Comparison of ENCODE assay signal across 16 cellular contexts in genomic region chr7:94700926-94701554, GRCh38. TPM values are rescaled to one million over a fixed set of nuclear protein-coding genes. Genes with fewer than 3 reads are reported as not detected.
DNase-seq lines count a peak whose midpoint lies in the region; ATAC-seq, FAIRE-seq and TF ChIP-seq lines count a peak whose summit lies in the region.
"Had no signal": no experiment of that assay in that cellular context is flagged by ENCODE, and none has a peak within 500 bp of the region (broad histone marks: within the 10 kb centered on the region; RNA-seq: fewer than 3 reads in every experiment).

No MANE protein-coding gene starts in this region.

- H3K4me2 ChIP-seq in A549 (peak overlapping the region; percentile 16; the same call in 1 of the 3 replicates), mammary epithelial cell (ENCODE audit: insufficient read depth, low read depth, low read length) (peak overlapping the region; percentile 54), keratinocyte (ENCODE audit: control insufficient read depth, extremely low read depth, insufficient read depth, low read depth, low read length) (peak overlapping the region; percentile 17)

- no TSS peak for BruUV-seq in mammary epithelial cell (replicated peaks; lab: Mats Ljungman, UMichigan)

- H3K36me3 ChIP-seq in HUES64 (ENCODE audit: insufficient read depth, low read length) (no peaks in the 10 kb centered on the region), mammary epithelial cell (ENCODE audit: insufficient read depth, low read length) (no peaks in the 10 kb centered on the region), keratinocyte (ENCODE audit: control insufficient read depth in 2 of 2, extremely low read depth in 1 of 2, insufficient read depth in 2 of 2, low read length in 2 of 2) (no peaks in the 10 kb centered on the region)

- H3K27me3 ChIP-seq in HUES64 (ENCODE audit: insufficient read depth, low read length) = no peaks in the 10 kb centered on the region
- no peaks in the 10 kb centered on the region for H3K27me3 ChIP-seq in mammary epithelial cell (ENCODE audit: insufficient read depth, low read length)
- H3K27me3 ChIP-seq in keratinocyte (ENCODE audit: control insufficient read depth, extremely low read depth, insufficient read depth, low read length) = no peaks in the 10 kb centered on the region

- FAIRE-seq in A549 (lab: Jason Lieb, UNC) (no peak), keratinocyte (lab: Jason Lieb, UNC) (no peak)

- H3K27ac ChIP-seq in A549 (peak overlapping the region; percentile 11 to 29; a peak in 2 of 6 replicates), HUES64 (ENCODE audit: low read depth, low read length) (peak overlapping the region; percentile 50), mammary epithelial cell (ENCODE audit: insufficient read depth, low read depth, low read length) (peak overlapping the region; percentile 91), keratinocyte (ENCODE audit: control insufficient read depth, insufficient read depth, low read length) (peak overlapping the region; percentile 3)
- H3K27ac ChIP-seq: epithelial cell of prostate, VCaP had no signal

- H3K9me1 ChIP-seq in keratinocyte (ENCODE audit: control insufficient read depth, extremely low read depth, insufficient read depth, low read length) = no peaks in the 10 kb centered on the region

- H3K79me2 ChIP-seq in mammary epithelial cell (ENCODE audit: insufficient read depth, low read length) (no peaks in the 10 kb centered on the region), keratinocyte (ENCODE audit: control insufficient read depth, insufficient read depth, low read length) (no peaks in the 10 kb centered on the region)

- no peak for TF ChIP-seq EP300 in A549 (IDR thresholded peaks at IDR 0.05)

- POLR2A ChIA-PET in A549 (lab: Yijun Ruan, JAX) = no interaction called here

- DNase-seq in A549 (ENCODE audit: low read depth in 1 of 2, low spot score in 1 of 2) (no peak), mammary epithelial cell (peak; percentile 26), keratinocyte (ENCODE audit: low read depth, low spot score) (no peak), NCI-H748 treated with DMSO at 0.1 percent for 48 hours (lab: John Stamatoyannopoulos, UW) (no peak), activated T-cell treated with anti-CD3 and anti-CD28 coated beads for 4 hours (no peak), posterior vena cava (ENCODE audit: low spot score) (no peak), NCI-H345 (lab: John Stamatoyannopoulos, UW) (no peak)
- DNase-seq: activated CD8-positive, alpha-beta memory T cell treated with anti-CD3 and anti-CD28 coated beads, Interleukin-2, amount 10 ng/mL, durations not matched to agents 7 days and 5 days; central memory CD4-positive, alpha-beta T cell; hypothalamus; left ventricle myocardium superior; substantia nigra had no signal

- H3K9me3 ChIP-seq in A549 = no peaks in the 10 kb centered on the region
- H3K9me3 ChIP-seq in HUES64 (ENCODE audit: insufficient read depth, low read depth, low read length) = peaks cover 4% of the 10 kb centered on the region; the same call in 1 of the 2 replicates
- H3K9me3 ChIP-seq in mammary epithelial cell (replicated peaks; ENCODE audit: insufficient read depth, low read length) = no peaks in the 10 kb centered on the region
- H3K9me3 ChIP-seq in keratinocyte (ENCODE audit: control insufficient read depth, low read depth, low read length) = no peaks in the 10 kb centered on the region

- peak overlapping the region; percentile 86 for H2AFZ ChIP-seq in mammary epithelial cell (ENCODE audit: low read depth, low read length)
- peak overlapping the region; percentile 73 for H2AFZ ChIP-seq in keratinocyte (ENCODE audit: control insufficient read depth, low read length)

- H3K9ac ChIP-seq in HUES64 (ENCODE audit: low read depth, low read length) = peak overlapping the region; percentile 24; the same call in 1 of the 2 replicates
- peak overlapping the region; percentile 47 for H3K9ac ChIP-seq in mammary epithelial cell (ENCODE audit: insufficient read depth, low read length)
- H3K9ac ChIP-seq in keratinocyte (ENCODE audit: control insufficient read depth, extremely low read depth, insufficient read depth, low read length) = no peak overlapping the region

- TF ChIP-seq CTCF in A549 (IDR thresholded peaks at IDR 0.05) = no peak
- TF ChIP-seq CTCF in mammary epithelial cell (conservative IDR thresholded peaks at IDR 0.05 in 1 of 2, IDR thresholded peaks at IDR 0.05 in 1 of 2; ENCODE audit: extremely low read depth in 1 of 2, insufficient read depth in 1 of 2, low read depth in 1 of 2, low read length in 2 of 2) = no peak
- TF ChIP-seq CTCF in keratinocyte (optimal IDR thresholded peaks at IDR 0.05 in 1 of 3, IDR thresholded peaks at IDR 0.05 in 1 of 3, conservative IDR thresholded peaks at IDR 0.05 in 1 of 3; ENCODE audit: extremely low read depth in 1 of 3, insufficient read depth in 2 of 3, low read length in 3 of 3) = no peak

- TF ChIP-seq RAD21 in A549 (conservative IDR thresholded peaks at IDR 0.05 in 1 of 2, IDR thresholded peaks at IDR 0.05 in 1 of 2) = no peak

- no peak for ATAC-seq in A549
- ATAC-seq: activated CD8-positive, alpha-beta memory T cell treated with anti-CD3 and anti-CD28 coated beads, Interleukin-2, amount 10 ng/mL, durations not matched to agents 7 days and 5 days; activated naive CD4-positive, alpha-beta T cell treated with anti-CD3 and anti-CD28 coated beads, Interleukin-2, amount 50 U/mL, for 72 hours; left ventricle myocardium superior had no signal

- H3K4me3 ChIP-seq in A549 = no peak overlapping the region
- H3K4me3 ChIP-seq in HUES64 (ENCODE audit: low read length) = no peak overlapping the region
- no peak overlapping the region for H3K4me3 ChIP-seq in mammary epithelial cell (replicated peaks in 1 of 3; ENCODE audit: insufficient read depth in 1 of 3, low read depth in 2 of 3, low read length in 3 of 3)
- no peak overlapping the region for H3K4me3 ChIP-seq in keratinocyte (ENCODE audit: control insufficient read depth in 2 of 3, extremely low read depth in 1 of 3, insufficient read depth in 2 of 3, low read depth in 1 of 3, low read length in 3 of 3)

- intact Hi-C loops in mammary epithelial cell (cut with micrococcal nuclease) = no loop called here
- intact Hi-C loops in posterior vena cava (cut with DNase I) = no loop called here

- TF ChIP-seq POLR2A in A549 (IDR thresholded peaks at IDR 0.05; ENCODE audit: low read length) = no peak

- CTCF ChIA-PET in A549 (lab: Yijun Ruan, JAX) (no interaction called here), mammary epithelial cell (lab: Charles Lee; ENCODE audit: low non-redundant PET) (no interaction called here)

- no peaks in the 10 kb centered on the region for H4K20me1 ChIP-seq in mammary epithelial cell (ENCODE audit: insufficient read depth, low read length)
- no peaks in the 10 kb centered on the region for H4K20me1 ChIP-seq in keratinocyte (ENCODE audit: control insufficient read depth, extremely low read depth, insufficient read depth, low read length)

- H3K4me1 ChIP-seq in A549 (peaks cover 36% of the 10 kb centered on the region), HUES64 (ENCODE audit: insufficient read depth, low read length) (peaks cover 26% of the 10 kb centered on the region), mammary epithelial cell (ENCODE audit: insufficient read depth, low read length) (peaks cover 40% of the 10 kb centered on the region), keratinocyte (ENCODE audit: control insufficient read depth, extremely low read depth, insufficient read depth, low read length) (peaks cover 29% of the 10 kb centered on the region)

- in situ Hi-C loops in mammary epithelial cell (cut with MboI; ENCODE audit: low sequenced_read_pairs in 2 of 2) = no loop called here

- dilution Hi-C loops in mammary epithelial cell (cut with HindIII; ENCODE audit: low sequenced_read_pairs) = no loop called here
- dilution Hi-C loops in keratinocyte (cut with MboI; ENCODE audit: extremely low pct_ligation_motif_present, low sequenced_read_pairs) = no loop called here

TF ChIP-seq in A549, 52 proteins besides CTCF, POLR2A, EP300 and RAD21 (continues in another document):
- TF ChIP-seq HMGXB4 (CRISPR knock-in tag; IDR thresholded peaks at IDR 0.05; ENCODE audit: borderline replicate concordance) = no peak
- no peak for TF ChIP-seq MAZ (IDR thresholded peaks at IDR 0.05; ENCODE audit: borderline replicate concordance, low read depth, low read length)

RNA-seq across cellular contexts. Expression of gene SGCE, which starts 45.1 kb away (rescaled TPM):
- 97.2 and 121 TPM in 2 replicates for polyA plus RNA-seq in A549 (2011; rRNA removed)
- polyA plus RNA-seq in A549 (2012; cell fraction: cytosol; rRNA removed) = 32.3 and 36.8 TPM in 2 replicates
- polyA plus RNA-seq in A549 (2012; cell fraction: nucleus; rRNA removed) = 20.5 and 29.8 TPM in 2 replicates
- polyA plus RNA-seq in A549 (2017; fragmentation: RNase III; extraction: RNeasy Plus Mini Kit Qiagen cat#74134 plus additional on column Dnase treatment) = 59.4 to 61.5 TPM (median 60.1 TPM) in 3 replicates
- 54.0 and 71.5 TPM in 2 replicates for polyA minus RNA-seq in A549 (2011; rRNA and poly(A)+ RNA removed)
- polyA plus RNA-seq in HUES64 (2013, experiment 1 of 2) = 23.1 TPM
- polyA plus RNA-seq in HUES64 (2013, experiment 2 of 2) = 32.7 TPM
- 10 to 100 TPM; 61.3 to 74.7 TPM for total RNA-seq in mammary epithelial cell
- polyA plus RNA-seq in mammary epithelial cell = 37.1 TPM
- polyA minus RNA-seq in mammary epithelial cell = 20.8 TPM
- 4.3 to 10.5 TPM (median 7.9 TPM) in 3 replicates for polyA plus RNA-seq in keratinocyte
- polyA plus RNA-seq in keratinocyte (2011; ENCODE audit: low read depth) = 1.3 TPM
- 2.4 and 4.5 TPM in 2 replicates for polyA plus RNA-seq in keratinocyte (2011; cell fraction: cytosol; rRNA removed)
- 5.9 and 7.7 TPM in 2 replicates for polyA plus RNA-seq in keratinocyte (2011; cell fraction: nucleus; rRNA removed)
- polyA plus RNA-seq in keratinocyte (2012; ENCODE audit: low replicate concordance) = 1.0 and 4.2 TPM in 2 replicates
- 2.2 to 5.5 TPM (median 3.3 TPM) in 3 replicates for polyA minus RNA-seq in keratinocyte
- 4.6 TPM for polyA minus RNA-seq in keratinocyte (2011; cell fraction: cytosol; rRNA and poly(A)+ RNA removed)
- 6.0 and 8.7 TPM in 2 replicates for polyA minus RNA-seq in keratinocyte (2011; cell fraction: nucleus; rRNA and poly(A)+ RNA removed)
- total RNA-seq in posterior vena cava = 10 to 100 TPM; 59.4 to 67.2 TPM

Comparison
In these comparisons a context has a peak if more than half of its experiments do, and no peak if none do; other contexts are left out.
1. H3K27ac ChIP-seq: peak in every context shown above with its lines; median percentile 91 in mammary epithelial cell; 50 in HUES64; 20 in A549; 3 in keratinocyte.